ENCODE assay signal across 36 cellular contexts in the genomic region with DNA sequence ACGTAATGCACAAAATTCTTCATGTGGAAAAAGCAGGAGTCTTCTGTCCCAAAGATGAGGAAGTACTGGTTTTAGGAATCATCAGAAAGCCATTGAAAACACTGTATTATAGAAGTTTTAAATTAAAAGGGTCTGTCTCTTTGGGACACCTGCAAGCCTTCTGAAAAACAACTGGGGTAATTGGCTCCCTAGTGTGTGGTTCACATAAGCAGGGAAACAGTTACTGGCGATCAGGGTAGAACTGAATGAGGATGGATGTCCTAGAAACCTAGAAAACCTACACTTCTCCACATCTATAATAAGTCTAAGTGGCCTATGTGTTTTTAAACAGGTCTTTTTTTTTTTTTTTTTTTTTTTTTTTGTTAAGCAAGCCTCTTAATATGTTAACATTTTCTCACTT.
"Had no signal": no experiment of that assay in that cellular context is flagged by ENCODE, and none has a peak within 500 bp of the region (broad histone marks: within the 10 kb centered on the region; RNA-seq: fewer than 3 reads in every experiment).

No MANE protein-coding gene starts in this region.

- H3K4me3 ChIP-seq: adrenal gland, body of pancreas, breast epithelium, MG63, SJSA1 had no signal

- H3K9me2 ChIP-seq: SK-N-SH had no signal

- H3K36me3 ChIP-seq: adrenal gland, breast epithelium, MG63, SJSA1 had no signal

- H3K4me1 ChIP-seq: adrenal gland, body of pancreas, breast epithelium, SJSA1 had no signal

- H3K4me3 Mint-ChIP-seq: activated CD4-positive, alpha-beta memory T cell treated with anti-CD3 and anti-CD28 coated beads for 36 hours; activated naive CD4-positive, alpha-beta T cell treated with anti-CD3 and anti-CD28 coated beads for 36 hours; activated T-cell treated with anti-CD3 and anti-CD28 coated beads, Interleukin-2, amount 50 U/mL, for 4 hours; activated T-helper 1 cell treated with anti-CD3 and anti-CD28 coated beads, Interleukin-12 subunit alpha, Interleukin-12 subunit beta, Interleukin-2, Interleukin-4 antibody, amounts not matched to agents 30 ng/mL and 10 ng/mL and 1 ng/mL, durations not matched to agents 14 hours and 24 hours and 36 hours; T-helper 1 cell treated with Interleukin-12 subunit alpha and Interleukin-12 subunit beta and Interleukin-4 antibody, amounts not matched to agents 30 μg/mL and 1 μg/mL, for 36 hours; T-helper 2 cell treated with Interferon-gamma antibody and Interleukin-4, amounts not matched to agents 5 μg/mL and 100 μg/mL, for 36 hours had no signal

- H3K27me3 ChIP-seq: adrenal gland, body of pancreas, breast epithelium, MG63, SJSA1 had no signal

- H3K9me3 Mint-ChIP-seq: activated naive CD4-positive, alpha-beta T cell treated with anti-CD3 and anti-CD28 coated beads for 36 hours; activated T-helper 1 cell treated with anti-CD3 and anti-CD28 coated beads, Interleukin-12 subunit alpha, Interleukin-12 subunit beta, Interleukin-2, Interleukin-4 antibody, amounts not matched to agents 30 ng/mL and 10 ng/mL and 1 ng/mL, durations not matched to agents 14 hours and 24 hours and 36 hours; T-helper 1 cell treated with Interleukin-12 subunit alpha and Interleukin-12 subunit beta and Interleukin-4 antibody, amounts not matched to agents 30 μg/mL and 1 μg/mL, for 36 hours; T-helper 2 cell treated with Interferon-gamma antibody and Interleukin-4, amounts not matched to agents 5 μg/mL and 100 μg/mL, for 36 hours had no signal

- DNase-seq: activated CD4-positive, alpha-beta memory T cell treated with anti-CD3 and anti-CD28 coated beads for 36 hours; activated CD4-positive, alpha-beta T cell treated with anti-CD3 and anti-CD28 coated beads for 4 hours; activated CD4-positive, alpha-beta T cell treated with anti-CD3 and anti-CD28 coated beads, Interleukin-2, amount 50 U/mL, for 1 hour; activated CD8-positive, alpha-beta memory T cell treated with anti-CD3 and anti-CD28 coated beads, Interleukin-2, amount 50 U/mL, for 4 hours; activated gamma-delta T cell treated with Interleukin-2 at 50 U/mL for 16 hours; activated naive CD4-positive, alpha-beta T cell treated with anti-CD3 and anti-CD28 coated beads for 36 hours; activated T-cell treated with anti-CD3 and anti-CD28 coated beads for 4 hours; activated T-cell treated with anti-CD3 and anti-CD28 coated beads, Interleukin-2, amount 50 U/mL, for 4 hours; adrenal gland; body of pancreas; caudate nucleus; cerebellar nuclear complex; Kasumi-1; KBM-7; MG63; MV-4-11; NCI-H1092; NCI-H1436 treated with DMSO at 0.1 percent for 48 hours; NCI-H1694 treated with DMSO at 0.1 percent for 48 hours; NCI-H2029; NCI-H2171 treated with DMSO at 0.1 percent for 48 hours; NCI-H226; NCI-H446 treated with DMSO at 0.1 percent for 48 hours; NCI-H524; OCI-M1; RPMI8226; SHP77 treated with DMSO at 0.1 percent for 48 hours; SK-N-SH had no signal

- H3K27me3 Mint-ChIP-seq: activated CD4-positive, alpha-beta memory T cell treated with anti-CD3 and anti-CD28 coated beads for 36 hours had no signal

- H3K36me3 Mint-ChIP-seq: activated CD4-positive, alpha-beta memory T cell treated with anti-CD3 and anti-CD28 coated beads for 36 hours had no signal

- H3K9ac ChIP-seq: SK-N-SH had no signal

- H3K27ac ChIP-seq: adrenal gland, body of pancreas, breast epithelium, SJSA1 had no signal

- H3K9me3 ChIP-seq: adrenal gland, body of pancreas, breast epithelium, MG63, SJSA1, SK-N-SH had no signal

- ATAC-seq: activated CD4-positive, CD25-positive, alpha-beta regulatory T cell treated with anti-CD3 and anti-CD28 coated beads, Interleukin-2, amount 50 U/mL, for 24 hours; activated naive CD4-positive, alpha-beta T cell treated with anti-CD3 and anti-CD28 coated beads, Interleukin-2, amount 50 U/mL, for 72 hours; activated T-cell treated with anti-CD3 and anti-CD28 coated beads, Interleukin-2, amount 50 U/mL, for 4 hours; body of pancreas; Panc1 had no signal

- H3K4me2 ChIP-seq: SK-N-SH had no signal

- H3K27ac Mint-ChIP-seq: activated CD4-positive, alpha-beta memory T cell treated with anti-CD3 and anti-CD28 coated beads for 36 hours; activated naive CD4-positive, alpha-beta T cell treated with anti-CD3 and anti-CD28 coated beads for 36 hours; activated naive CD4-positive, alpha-beta T cell treated with anti-CD3 and anti-CD28 coated beads, Interleukin-2, amount 50 U/mL, for 72 hours; activated T-helper 1 cell treated with anti-CD3 and anti-CD28 coated beads, Interleukin-12 subunit alpha, Interleukin-12 subunit beta, Interleukin-2, Interleukin-4 antibody, amounts not matched to agents 30 ng/mL and 10 ng/mL and 1 ng/mL, durations not matched to agents 14 hours and 24 hours and 36 hours; T-helper 1 cell treated with Interleukin-12 subunit alpha and Interleukin-12 subunit beta and Interleukin-4 antibody, amounts not matched to agents 30 μg/mL and 1 μg/mL, for 36 hours; T-helper 2 cell treated with Interferon-gamma antibody and Interleukin-4, amounts not matched to agents 5 μg/mL and 100 μg/mL, for 36 hours had no signal
